In genomic region chr12:103399986-103400385, GRCh38 we compare ENCODE assay signal across 23 cellular contexts.
DNase-seq lines count a peak whose midpoint lies in the region; ATAC-seq and TF ChIP-seq lines count a peak whose summit lies in the region.
"Had no signal": no experiment of that assay in that cellular context is flagged by ENCODE, and none has a peak within 500 bp of the region (broad histone marks: within the 10 kb centered on the region; RNA-seq: fewer than 3 reads in every experiment).

No MANE protein-coding gene starts in this region.

- peaks cover 6% of the 10 kb centered on the region; the same call in 1 of the 2 replicates for H3K4me1 ChIP-seq in BE2C
- H3K4me1 ChIP-seq: left ventricle myocardium inferior, uterus had no signal

- in situ Hi-C loops in KBM-7 (cut with MboI; ENCODE audit: low pct_unique_long_range_greater_than_20kb, low sequenced_read_pairs) = no loop called here

- H3K27me3 ChIP-seq in BE2C = no peaks in the 10 kb centered on the region
- H3K27me3 ChIP-seq: uterus had no signal

- H3K36me3 ChIP-seq in BE2C = no peaks in the 10 kb centered on the region
- H3K36me3 ChIP-seq: left ventricle myocardium inferior, uterus, WERI-Rb-1 had no signal

- H3K9me3 ChIP-seq in BE2C = no peaks in the 10 kb centered on the region; the same call in 1 of the 2 replicates
- H3K9me3 ChIP-seq: left ventricle myocardium inferior, uterus had no signal

- TF ChIP-seq CTCF in BE2C (IDR thresholded peaks at IDR 0.05; ENCODE audit: low read depth, low read length) = 0 out of 2 replicates have a peak, but pooled peaks have one; percentile 6

- DNase-seq in BE2C = no peak
- peak; percentile 81 for DNase-seq in KBM-7
- DNase-seq in SIG-M5 treated with dmso at 0.1 percent for 504 hours (lab: John Stamatoyannopoulos, UW; ENCODE audit: unreplicated experiment) = peak; percentile 74
- DNase-seq in medulla oblongata (ENCODE audit: extremely low spot score) = peak; percentile 50
- DNase-seq in activated CD8-positive, alpha-beta memory T cell treated with anti-CD3 and anti-CD28 coated beads, Interleukin-2, amount 50 U/mL, for 48 hours = no peak
- DNase-seq in GM19238 (ENCODE audit: insufficient read length, low spot score) = no peak
- DNase-seq: activated CD4-positive, alpha-beta T cell treated with anti-CD3 and anti-CD28 coated beads, Interleukin-2, amount 50 U/mL, for 1 hour; CD8-positive, alpha-beta T cell; DMS79 treated with DMSO at 0.1 percent for 48 hours; foreskin melanocyte; hippocampal formation; left ventricle myocardium inferior; NCI-H1092; NCI-H2029; NCI-H510A treated with DMSO at 0.1 percent for 48 hours; stimulated activated CD4-positive, alpha-beta T cell treated with anti-CD3 and anti-CD28 coated beads, Interleukin-1b, Interleukin-23, amount 100 ng/mL, for 48 hours; T-helper 1 cell; uterus; WERI-Rb-1 had no signal

- no peak for ATAC-seq in HG02840 (IDR thresholded peaks at IDR 0.05; ENCODE audit: low FRiP score, unreplicated experiment)
- ATAC-seq in GM18502 (IDR thresholded peaks at IDR 0.05; ENCODE audit: poor library complexity, unreplicated experiment) = no peak
- ATAC-seq: CD8-positive, alpha-beta T cell; Right ventricle myocardium inferior; stimulated activated effector memory CD8-positive, alpha-beta T cell treated with anti-CD3 and anti-CD28 coated beads, Interleukin-12 subunit alpha, Interleukin-12 subunit beta, amount 100 ng/mL, for 72 hours had no signal

- H3K4me3 ChIP-seq in BE2C (ENCODE audit: low read depth, low read length) = no peak overlapping the region
- H3K4me3 ChIP-seq: left ventricle myocardium inferior, uterus had no signal

Comparison
In these comparisons a context has a peak if more than half of its experiments do, and no peak if none do; other contexts are left out.
1. DNase-seq: peak in KBM-7 (single experiment), SIG-M5 treated with dmso at 0.1 percent for 504 hours (single experiment) and medulla oblongata (single experiment); none in BE2C (single experiment), activated CD8-positive, alpha-beta memory T cell treated with anti-CD3 and anti-CD28 coated beads, Interleukin-2, amount 50 U/mL, for 48 hours (single experiment) and GM19238 (single experiment).